In genomic region chr2:127423476-127423840, GRCh38 we compare ENCODE assay signal across 8 cellular contexts. TPM values are rescaled to one million over a fixed set of nuclear protein-coding genes. Genes with fewer than 3 reads are reported as not detected.
DNase-seq lines count a peak whose midpoint lies in the region; ATAC-seq and TF ChIP-seq lines count a peak whose summit lies in the region.

No MANE protein-coding gene starts in this region.

- no peak for TF ChIP-seq POLR2A in gastrocnemius medialis (IDR thresholded peaks at IDR 0.05)

- peak; percentile 66 for ATAC-seq in esophagus mucosa
- no peak for ATAC-seq in gastrocnemius medialis
- no peak for ATAC-seq in GM19035 (IDR thresholded peaks at IDR 0.05; ENCODE audit: unreplicated experiment)
- ATAC-seq in GM19328 (IDR thresholded peaks at IDR 0.05; ENCODE audit: unreplicated experiment): no peak
- no peak for ATAC-seq in HG02885 (IDR thresholded peaks at IDR 0.05; ENCODE audit: poor library complexity, unreplicated experiment)

- intact Hi-C loops in gastrocnemius medialis (cut with DNase I; ENCODE audit: low total_unique reads): no loop called here

- H3K27ac ChIP-seq in gastrocnemius medialis: no peak overlapping the region

- H3K9me3 ChIP-seq in NT2/D1 (ENCODE audit: insufficient read depth, low read length) (no peaks in the 10 kb centered on the region), gastrocnemius medialis (no peaks in the 10 kb centered on the region)

- DNase-seq in NCI-H1436 (lab: John Stamatoyannopoulos, UW) (peak; percentile 34), NCI-H1436 treated with DMSO at 0.1 percent for 48 hours (lab: John Stamatoyannopoulos, UW) (no peak), NT2/D1 (ENCODE audit: low read depth, low spot score) (no peak), gastrocnemius medialis (no peak)

- H3K4me3 ChIP-seq in NT2/D1 (ENCODE audit: insufficient read length, low read depth) (peak overlapping the region; percentile 51), gastrocnemius medialis (peak overlapping the region in 3 of 4 donors; percentile 19 to 50 (median 29))

- no peak for TF ChIP-seq CTCF in gastrocnemius medialis (IDR thresholded peaks at IDR 0.05 in 4 of 5, conservative IDR thresholded peaks at IDR 0.05 in 1 of 5)

- H3K36me3 ChIP-seq in NT2/D1 (ENCODE audit: insufficient read depth, insufficient read length, low read length) (no peaks in the 10 kb centered on the region), gastrocnemius medialis (no peaks in the 10 kb centered on the region)

- H3K27me3 ChIP-seq in NT2/D1 (ENCODE audit: insufficient read depth, insufficient read length) (peaks cover 48% of the 10 kb centered on the region), gastrocnemius medialis (peaks cover 24 to 32% (median 29%) of the 10 kb centered on the region in 3 donors)

- in situ Hi-C loops in gastrocnemius medialis (cut with MboI; ENCODE audit: low sequenced_read_pairs in 4 of 4): loop anchor here in 1 of 4 donors (25.0 kb wide), 1 partner anchor 336 kb away; no protein-coding TSS in a partner anchor

- peak overlapping the region; percentile 74 for H3K9ac ChIP-seq in NT2/D1 (ENCODE audit: insufficient read length, low read depth)

- H3K4me1 ChIP-seq in NT2/D1 (ENCODE audit: insufficient read depth, insufficient read length): peaks cover 8% of the 10 kb centered on the region
- H3K4me1 ChIP-seq in gastrocnemius medialis: peaks cover 7% of the 10 kb centered on the region in 2 donors

RNA-seq across cellular contexts. Expression of gene PROC, which starts 5.2 kb away (rescaled TPM):
- total RNA-seq in esophagus mucosa (0.20 TPM), gastrocnemius medialis (under 1 TPM in 2 of 4 donors, not detected in 2; 0.29 to 0.58 TPM)

RNA-seq across cellular contexts. Expression of gene MAP3K2, which starts 35.7 kb away (rescaled TPM):
- total RNA-seq in esophagus mucosa (30.0 TPM), gastrocnemius medialis (10 to 100 TPM; 33.8 to 46.4 (median 39.4) TPM)
